8 cellular contexts compared by ENCODE assay signal in the genomic region with DNA sequence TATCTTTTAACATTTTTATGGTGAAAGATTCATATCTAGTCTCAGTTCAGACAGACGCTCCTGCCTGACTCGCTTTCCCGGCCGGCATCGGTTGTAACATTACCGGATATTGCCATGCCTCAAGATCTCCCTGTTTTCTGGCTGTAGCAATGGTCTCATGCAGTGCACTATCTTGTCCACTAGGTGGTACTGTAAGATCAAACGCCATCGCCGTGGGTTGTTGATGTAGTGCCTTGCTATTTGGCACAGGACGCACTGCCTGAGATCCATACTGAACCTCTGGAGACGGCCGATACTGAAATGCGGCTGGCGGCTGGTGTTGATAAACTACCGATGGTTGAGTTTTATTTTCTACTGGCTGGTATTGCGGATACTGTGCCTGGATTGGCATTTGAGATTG.
A peak's percentile ranks its signal among the peaks of the same experiment; 100 is the strongest.
DNase-seq lines count a peak whose midpoint lies in the region; TF ChIP-seq lines count a peak whose summit lies in the region.
"Not testable (repeated sequence)": the region's sequence is repeated elsewhere in the genome, so short reads cannot be mapped to it uniquely, and the experiment has no call there.

No MANE protein-coding gene starts in this region.

- H3K4me3 ChIP-seq in LNCaP clone FGC (ENCODE audit: low read depth, low read length); SJCRH30: not testable (repeated sequence)
- H3K4me3 ChIP-seq in coronary artery: peak overlapping the region; percentile 29

- TF ChIP-seq CTCF in LNCaP clone FGC (IDR thresholded peaks at IDR 0.05; ENCODE audit: control insufficient read depth, extremely low read depth, insufficient read depth): peak; percentile 51
- peak; percentile 61 for TF ChIP-seq CTCF in coronary artery (IDR thresholded peaks at IDR 0.05)

- not testable (repeated sequence) for H3K36me3 ChIP-seq in SJCRH30

- H3K9me3 ChIP-seq in SJCRH30 (replicated peaks): not testable (repeated sequence)

- DNase-seq in DMS 273 (lab: John Stamatoyannopoulos, UW; ENCODE audit: unreplicated experiment) (peak; percentile 59), LNCaP clone FGC (ENCODE audit: low read depth) (peak; percentile 48), SJCRH30 (peak; percentile 29 to 59), activated T-cell treated with anti-CD3 and anti-CD28 coated beads for 1 hour (ENCODE audit: low read depth) (peak; percentile 24), iris pigment epithelial cell (ENCODE audit: low read depth) (peak; percentile 52), pulmonary artery endothelial cell (ENCODE audit: low read depth, low spot score) (peak; percentile 5)
- not testable (repeated sequence) for DNase-seq in coronary artery (ENCODE audit: low spot score)
- peak; percentile 15 to 61 (median 30) for DNase-seq in stimulated activated naive CD4-positive, alpha-beta T cell (lab: John Stamatoyannopoulos, UW)

- not testable (repeated sequence) for H3K27ac ChIP-seq in SJCRH30, coronary artery

- not testable (repeated sequence) for H3K4me1 ChIP-seq in SJCRH30

- not testable (repeated sequence) for H3K27me3 ChIP-seq in SJCRH30
